ENCODE assay signal across 1 cellular context in the genomic region with DNA sequence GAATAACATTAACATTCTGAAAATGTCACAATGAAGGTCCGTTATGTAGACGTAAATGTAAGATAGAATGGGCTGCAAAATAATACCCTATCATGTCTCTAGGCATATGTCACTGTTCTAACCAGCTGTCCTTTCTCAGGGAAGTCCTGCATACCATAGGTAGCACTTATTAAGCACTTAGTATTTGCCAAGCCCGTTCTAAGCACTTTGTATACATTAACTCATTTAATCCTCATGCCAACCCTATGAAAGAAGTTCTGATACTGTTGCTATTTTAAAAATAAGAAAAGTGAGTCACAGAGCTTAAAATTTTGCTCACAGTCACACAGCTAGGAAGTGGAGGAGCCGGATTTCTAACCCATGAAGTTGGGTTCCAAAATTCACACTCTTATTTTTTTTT.
TF ChIP-seq lines count a peak whose summit lies in the region.

No MANE protein-coding gene starts in this region.

TF ChIP-seq in GM23338, 12 proteins besides CTCF, POLR2A, EP300 and RAD21 (continued from another document):
- TF ChIP-seq, protein P1, sequence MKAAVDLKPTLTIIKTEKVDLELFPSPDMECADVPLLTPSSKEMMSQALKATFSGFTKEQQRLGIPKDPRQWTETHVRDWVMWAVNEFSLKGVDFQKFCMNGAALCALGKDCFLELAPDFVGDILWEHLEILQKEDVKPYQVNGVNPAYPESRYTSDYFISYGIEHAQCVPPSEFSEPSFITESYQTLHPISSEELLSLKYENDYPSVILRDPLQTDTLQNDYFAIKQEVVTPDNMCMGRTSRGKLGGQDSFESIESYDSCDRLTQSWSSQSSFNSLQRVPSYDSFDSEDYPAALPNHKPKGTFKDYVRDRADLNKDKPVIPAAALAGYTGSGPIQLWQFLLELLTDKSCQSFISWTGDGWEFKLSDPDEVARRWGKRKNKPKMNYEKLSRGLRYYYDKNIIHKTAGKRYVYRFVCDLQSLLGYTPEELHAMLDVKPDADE (IDR thresholded peaks at IDR 0.05): no peak
- TF ChIP-seq STAT1 (IDR thresholded peaks at IDR 0.05; ENCODE audit: unreplicated experiment): no peak
- no peak for TF ChIP-seq EZH2 (IDR thresholded peaks at IDR 0.05; ENCODE audit: low read depth, unreplicated experiment)
